ENCODE assay signal across 18 cellular contexts in the genomic region with DNA sequence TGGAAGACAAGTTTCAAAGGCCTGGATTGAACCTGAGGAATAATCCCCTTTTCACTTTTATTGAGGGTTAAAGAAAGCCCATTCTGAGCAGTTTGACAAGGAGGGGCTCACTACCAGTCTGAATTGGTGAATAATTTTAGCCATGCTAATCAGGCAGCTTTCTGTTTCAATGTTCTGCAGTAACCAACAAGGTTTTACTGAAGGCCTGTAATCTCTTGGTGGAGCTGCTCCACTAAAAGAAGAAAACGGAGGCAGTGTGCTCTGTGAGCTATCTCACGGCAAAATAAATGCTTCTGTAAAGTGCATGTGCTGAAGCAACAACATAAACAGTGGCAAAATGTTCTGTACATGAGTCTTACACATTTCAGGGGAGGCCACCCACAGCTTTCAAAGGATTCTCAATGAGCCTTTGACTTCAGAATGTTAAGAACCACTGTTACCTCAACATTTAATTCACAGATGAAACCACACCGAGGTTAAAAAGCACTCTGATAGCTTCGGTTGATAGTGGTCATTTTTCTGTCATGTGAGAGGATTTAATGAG.
DNase-seq lines count a peak whose midpoint lies in the region; ATAC-seq, FAIRE-seq and TF ChIP-seq lines count a peak whose summit lies in the region.
"Had no signal": no experiment of that assay in that cellular context is flagged by ENCODE, and none has a peak within 500 bp of the region (broad histone marks: within the 10 kb centered on the region; RNA-seq: fewer than 3 reads in every experiment).

No MANE protein-coding gene starts in this region.

- no peaks in the 10 kb centered on the region for H3K9me3 ChIP-seq in SJCRH30 (replicated peaks)
- no peaks in the 10 kb centered on the region for H3K9me3 ChIP-seq in H1 (ENCODE audit: insufficient read depth in 2 of 2, low read depth in 1 of 2, low read length in 1 of 2)
- no peaks in the 10 kb centered on the region for H3K9me3 ChIP-seq in smooth muscle cell (replicated peaks; ENCODE audit: low read depth)
- H3K9me3 ChIP-seq: A549 had no signal

- H2BK5ac ChIP-seq in H1 (ENCODE audit: low read depth, low read length): no peak overlapping the region

- CTCF ChIA-PET in H1 (lab: Charles Lee; ENCODE audit: partially characterized antibody): interaction anchor here (2.5 kb wide), 1 partner anchor 9 kb away, joined by 14 read pairs; no protein-coding TSS in a partner anchor

- H4K91ac ChIP-seq in H1 (replicated peaks; ENCODE audit: insufficient read length, low read length): no peak overlapping the region

- H4K8ac ChIP-seq in H1 (ENCODE audit: extremely low read depth, insufficient read depth, low read length): no peak overlapping the region

- POLR2A ChIA-PET in H1 (lab: Charles Lee; ENCODE audit: partially characterized antibody): no interaction called here

- H4K5ac ChIP-seq in H1 (ENCODE audit: insufficient read length, low read depth, low read length): no peak overlapping the region

- H3K79me1 ChIP-seq in H1 (ENCODE audit: low read depth, low read length): no peaks in the 10 kb centered on the region

- no peaks in the 10 kb centered on the region for H3F3A ChIP-seq in smooth muscle cell (ENCODE audit: low read depth)

- no peak overlapping the region for H3K23ac ChIP-seq in H1 (ENCODE audit: insufficient read length)

- ATAC-seq in HG02973 (IDR thresholded peaks at IDR 0.05; ENCODE audit: unreplicated experiment): no peak
- no peak for ATAC-seq in HG03175 (IDR thresholded peaks at IDR 0.05; ENCODE audit: unreplicated experiment)
- ATAC-seq: A549 had no signal

- TF ChIP-seq CTCF in H1 (IDR thresholded peaks at IDR 0.05; ENCODE audit: control extremely low read depth in 1 of 3, insufficient read depth in 1 of 3, low read depth in 1 of 3, low read length in 3 of 3) (no peak), smooth muscle cell (IDR thresholded peaks at IDR 0.05; ENCODE audit: borderline replicate concordance, insufficient read depth, poor library complexity, severe bottlenecking) (no peak)

- no peak overlapping the region for H2BK120ac ChIP-seq in H1 (replicated peaks; ENCODE audit: low read depth, low read length)

- no peaks in the 10 kb centered on the region for H3K36me3 ChIP-seq in SJCRH30
- no peaks in the 10 kb centered on the region for H3K36me3 ChIP-seq in H1 (ENCODE audit: control insufficient read depth in 2 of 4, insufficient read depth in 4 of 4, low read length in 3 of 4)
- no peaks in the 10 kb centered on the region for H3K36me3 ChIP-seq in smooth muscle cell (ENCODE audit: low read depth)
- H3K36me3 ChIP-seq in H7 (replicated peaks; ENCODE audit: control insufficient read depth, insufficient read depth, low read length): no peaks in the 10 kb centered on the region

- H3K9ac ChIP-seq in H1 (replicated peaks in 1 of 4; ENCODE audit: extremely low read depth in 1 of 4, low read depth in 3 of 4, low read length in 3 of 4): no peak overlapping the region
- no peak overlapping the region for H3K9ac ChIP-seq in smooth muscle cell (ENCODE audit: low read depth)

- H3K14ac ChIP-seq in H1 (ENCODE audit: insufficient read length): no peak overlapping the region

- TF ChIP-seq RAD21 in H1 (IDR thresholded peaks at IDR 0.05 in 1 of 2, conservative IDR thresholded peaks at IDR 0.05 in 1 of 2; ENCODE audit: low read depth in 2 of 2, low read length in 2 of 2): no peak

- FAIRE-seq in H1 (lab: Jason Lieb, UNC): no peak
- FAIRE-seq: A549, H54, RCC 7860 had no signal

- 90% methylated on average over 4 of the region's 4 CpGs; no CpG with 5 or more reads in 1 of the 2 experiments for WGBS in H1 (ENCODE audit: extremely low coverage in 1 of 2, insufficient coverage in 1 of 2, insufficient read length in 1 of 2, insufficient replicate concordance in 2 of 2, low coverage in 1 of 2, low lambda C conversion rate in 2 of 2, missing lambda C conversion rate in 1 of 2), 2 experiments
- WGBS in smooth muscle cell (ENCODE audit: low lambda C conversion rate): 20% methylated on average over 4 of the region's 4 CpGs

- no peak overlapping the region for H3K4me3 ChIP-seq in SJCRH30
- no peak overlapping the region for H3K4me3 ChIP-seq in H1 (ENCODE audit: extremely low read depth in 1 of 4, insufficient read depth in 2 of 4, low read depth in 3 of 4, low read length in 4 of 4)
- no peak overlapping the region for H3K4me3 ChIP-seq in smooth muscle cell
- no peak overlapping the region for H3K4me3 ChIP-seq in H7 (ENCODE audit: insufficient read depth, low read depth, low read length)
- H3K4me3 ChIP-seq: A549 had no signal

- no peak overlapping the region for H2BK20ac ChIP-seq in H1 (ENCODE audit: low read length)

- H4K20me1 ChIP-seq in H1 (replicated peaks in 1 of 2; ENCODE audit: control insufficient read depth in 1 of 2, insufficient read depth in 2 of 2, low read length in 2 of 2) (no peaks in the 10 kb centered on the region), smooth muscle cell (ENCODE audit: low read depth) (no peaks in the 10 kb centered on the region)

- H3K4me1 ChIP-seq in SJCRH30 (peaks cover 22% of the 10 kb centered on the region), H1 (replicated peaks in 1 of 4; ENCODE audit: control insufficient read depth in 3 of 4, insufficient read depth in 4 of 4, low read length in 3 of 4) (peaks cover 0 to under 1% (median 0%) of the 10 kb centered on the region in 4 experiments; a peak in 1 of 7 replicates), smooth muscle cell (ENCODE audit: low read depth) (no peaks in the 10 kb centered on the region)
- H3K4me1 ChIP-seq: A549 had no signal

- H3K79me2 ChIP-seq in H1 (ENCODE audit: control insufficient read depth in 1 of 2, insufficient read depth in 2 of 2, low read length in 2 of 2) (no peaks in the 10 kb centered on the region), smooth muscle cell (ENCODE audit: low read depth) (no peaks in the 10 kb centered on the region)

- TF ChIP-seq POLR2A in H1 (IDR thresholded peaks at IDR 0.05; ENCODE audit: control extremely low read depth in 1 of 2, low read depth in 2 of 2, low read length in 2 of 2): no peak

- no peaks in the 10 kb centered on the region for H3K23me2 ChIP-seq in H1 (ENCODE audit: low read depth, low read length)

- H3K4ac ChIP-seq in H1 (replicated peaks; ENCODE audit: insufficient read length, low read depth, low read length): no peak overlapping the region

- no peaks in the 10 kb centered on the region for H3K27me3 ChIP-seq in SJCRH30
- H3K27me3 ChIP-seq in H1 (replicated peaks in 1 of 4; ENCODE audit: control insufficient read depth in 3 of 4, extremely low read depth in 1 of 4, insufficient read depth in 3 of 4, low read length in 3 of 4): no peaks in the 10 kb centered on the region
- H3K27me3 ChIP-seq in smooth muscle cell (ENCODE audit: low read depth): peaks cover 9% of the 10 kb centered on the region
- H3K27me3 ChIP-seq in H7 (ENCODE audit: control insufficient read depth, insufficient read depth, low read length): no peaks in the 10 kb centered on the region

- H2BK12ac ChIP-seq in H1 (ENCODE audit: low read depth, low read length): no peak overlapping the region

- DNase-seq in SJCRH30 (peak; percentile 36 to 51), H1 (ENCODE audit: low read depth in 1 of 2, low spot score in 2 of 2) (no peak), iris pigment epithelial cell (ENCODE audit: low read depth) (peak; percentile 39), smooth muscle cell (lab: John Stamatoyannopoulos, UW; ENCODE audit: unreplicated experiment) (no peak), H7 (no peak)
- DNase-seq: CD4-positive, CD25-positive, alpha-beta regulatory T cell; DMS79 treated with DMSO at 0.1 percent for 48 hours; NCI-H1105; NCI-H146; NCI-H2029; NCI-H345; NCI-H524; NCI-H774 had no signal

- no peak for TF ChIP-seq EP300 in H1 (IDR thresholded peaks at IDR 0.05; ENCODE audit: borderline replicate concordance in 1 of 2, low read depth in 2 of 2, low read length in 2 of 2)

- H2AFZ ChIP-seq in H1 (ENCODE audit: low read length): 0 out of 2 replicates have a peak overlapping the region, but pooled peaks have one; percentile 42
- H2AFZ ChIP-seq in smooth muscle cell (ENCODE audit: low read depth): peak overlapping the region; percentile 46

- H3K4me2 ChIP-seq in H1 (ENCODE audit: insufficient read depth in 1 of 2, low read depth in 2 of 2, low read length in 2 of 2): no peak overlapping the region
- H3K4me2 ChIP-seq in smooth muscle cell: no peak overlapping the region
- H3K4me2 ChIP-seq: A549 had no signal

- H2AK5ac ChIP-seq in H1 (ENCODE audit: low read depth, low read length): no peak overlapping the region

- H3K56ac ChIP-seq in H1 (replicated peaks; ENCODE audit: insufficient read length, low read depth, low read length): no peak overlapping the region

- H3K18ac ChIP-seq in H1 (ENCODE audit: extremely low read depth, low read length): no peak overlapping the region

- H3K27ac ChIP-seq in SJCRH30: peak overlapping the region; percentile 4; the same call in 1 of the 2 replicates
- no peak overlapping the region for H3K27ac ChIP-seq in H1 (ENCODE audit: low read depth, low read length)
- no peak overlapping the region for H3K27ac ChIP-seq in smooth muscle cell (ENCODE audit: low read depth)
- H3K27ac ChIP-seq: A549 had no signal

- H2BK15ac ChIP-seq in H1 (ENCODE audit: low read length): no peak overlapping the region

TF ChIP-seq in H1, 55 proteins besides CTCF, POLR2A, EP300 and RAD21:
- TF ChIP-seq CHD1 (IDR thresholded peaks at IDR 0.05; ENCODE audit: low read depth, low read length): no peak

Comparison
In these comparisons a context has a peak if more than half of its experiments do, and no peak if none do; other contexts are left out.
1. DNase-seq: peak in SJCRH30 (2 of 2) and iris pigment epithelial cell (single experiment); none in H1 (0 of 2), smooth muscle cell (single experiment) and H7 (single experiment).